In the genomic region with DNA sequence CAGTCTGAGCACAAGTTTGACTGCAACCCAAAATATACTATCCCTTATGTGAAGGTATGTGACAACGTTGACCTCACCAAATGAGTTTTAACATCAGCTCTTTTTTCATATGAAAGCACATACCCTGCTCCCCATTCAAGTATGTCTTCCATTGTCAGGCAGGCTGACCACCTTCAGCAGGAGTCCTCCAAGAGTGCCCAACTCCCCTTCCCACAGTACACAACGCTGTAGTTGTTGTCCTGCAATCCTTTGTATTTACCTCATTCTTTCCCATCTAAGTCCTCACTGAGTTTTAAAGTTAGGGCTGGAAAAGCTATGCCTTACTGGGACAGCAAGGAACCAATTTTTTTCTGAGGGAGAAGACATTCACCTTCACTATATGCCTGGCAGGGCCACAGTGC, we compare ENCODE assay signal across 23 cellular contexts. TPM values are rescaled to one million over a fixed set of nuclear protein-coding genes. Genes with fewer than 3 reads are reported as not detected.
DNase-seq lines count a peak whose midpoint lies in the region; TF ChIP-seq lines count a peak whose summit lies in the region.
"Had no signal": no experiment of that assay in that cellular context is flagged by ENCODE, and none has a peak within 500 bp of the region (broad histone marks: within the 10 kb centered on the region; RNA-seq: fewer than 3 reads in every experiment).

No MANE protein-coding gene starts in this region.

- TF ChIP-seq CTCF in brain (conservative IDR thresholded peaks at IDR 0.05) (no peak), neural cell (IDR thresholded peaks at IDR 0.05; ENCODE audit: poor library complexity, severe bottlenecking) (no peak)

- H4K20me1 ChIP-seq in neural cell (ENCODE audit: insufficient read depth), result peaks cover 55% of the 10 kb centered on the region

- no peaks in the 10 kb centered on the region for H3K9me3 Mint-ChIP-seq in activated naive CD4-positive, alpha-beta T cell treated with anti-CD3 and anti-CD28 coated beads, Interleukin-2, amount 50 U/mL, for 24 hours
- peaks cover 0 to 2% (median 0%) of the 10 kb centered on the region in 5 experiments for H3K9me3 Mint-ChIP-seq in brain
- H3K9me3 Mint-ChIP-seq: CD8-positive, alpha-beta T cell; dendritic cell treated with granulocyte-macrophage colony-stimulating factor and Interleukin-4, amounts not matched to agents 40 ng/mL and 50 ng/mL, for 4 days; stimulated activated naive CD8-positive, alpha-beta T cell treated with anti-CD3 and anti-CD28 coated beads, Interleukin-15, amount 100 ng/mL, for 72 hours had no signal

- TF ChIP-seq EP300 in neural cell (conservative IDR thresholded peaks at IDR 0.05; ENCODE audit: poor library complexity, severe bottlenecking), result no peak

- no peaks in the 10 kb centered on the region for H3K27me3 ChIP-seq in neural cell (ENCODE audit: insufficient read depth, low read depth, low read length)
- H3K27me3 ChIP-seq: right atrium auricular region, upper lobe of right lung had no signal

- DNase-seq in activated naive CD4-positive, alpha-beta T cell treated with Interleukin-2 at 50 U/mL for 16 hours, result no peak
- DNase-seq in NAMALWA (ENCODE audit: low spot score) (peak; percentile 37), RPMI8226 (no peak), NCI-H2196 (lab: John Stamatoyannopoulos, UW; ENCODE audit: unreplicated experiment) (no peak), NCI-H1105 treated with DMSO at 0.1 percent for 48 hours (lab: John Stamatoyannopoulos, UW) (no peak)
- DNase-seq: activated CD8-positive, alpha-beta memory T cell treated with anti-CD3 and anti-CD28 coated beads, Interleukin-2, amount 10 ng/mL, durations not matched to agents 7 days and 5 days; activated gamma-delta T cell; CD8-positive, alpha-beta T cell; DND-41; erythroblast; IMR-90; MV-4-11; NCI-H2029; NCI-H510A treated with DMSO at 0.1 percent for 48 hours; SIG-M5; stimulated activated naive CD8-positive, alpha-beta T cell treated with anti-CD3 and anti-CD28 coated beads, Interleukin-15, amount 100 ng/mL, for 72 hours; upper lobe of right lung had no signal

- H3K27ac ChIP-seq in neural cell (ENCODE audit: low read length), result no peak overlapping the region
- H3K27ac ChIP-seq: right atrium auricular region, upper lobe of right lung had no signal

- peaks cover 50% of the 10 kb centered on the region for H3K4me1 Mint-ChIP-seq in activated naive CD4-positive, alpha-beta T cell treated with anti-CD3 and anti-CD28 coated beads, Interleukin-2, amount 50 U/mL, for 24 hours
- peaks cover 53% of the 10 kb centered on the region for H3K4me1 Mint-ChIP-seq in brain

- H3K4me3 Mint-ChIP-seq in activated naive CD4-positive, alpha-beta T cell treated with anti-CD3 and anti-CD28 coated beads, Interleukin-2, amount 50 U/mL, for 24 hours, result no peak overlapping the region
- H3K4me3 Mint-ChIP-seq in brain, result no peak overlapping the region
- H3K4me3 Mint-ChIP-seq: activated CD8-positive, alpha-beta memory T cell treated with anti-CD3 and anti-CD28 coated beads, Interleukin-2, amount 10 ng/mL, durations not matched to agents 7 days and 5 days; CD8-positive, alpha-beta T cell; dendritic cell treated with granulocyte-macrophage colony-stimulating factor and Interleukin-4, amounts not matched to agents 40 ng/mL and 50 ng/mL, for 4 days; stimulated activated naive CD8-positive, alpha-beta T cell treated with anti-CD3 and anti-CD28 coated beads, Interleukin-15, amount 100 ng/mL, for 72 hours had no signal

- peaks cover 39% of the 10 kb centered on the region for H3K36me3 ChIP-seq in neural cell (ENCODE audit: insufficient read depth, low read length)

- peak overlapping the region; percentile 86 for H3K27ac Mint-ChIP-seq in activated naive CD4-positive, alpha-beta T cell treated with anti-CD3 and anti-CD28 coated beads, Interleukin-2, amount 50 U/mL, for 24 hours
- peak overlapping the region in 3 of 5 experiments; percentile 24 to 63 (median 47) for H3K27ac Mint-ChIP-seq in brain
- H3K27ac Mint-ChIP-seq: activated CD8-positive, alpha-beta memory T cell treated with anti-CD3 and anti-CD28 coated beads, Interleukin-2, amount 10 ng/mL, durations not matched to agents 7 days and 5 days; CD8-positive, alpha-beta T cell; dendritic cell treated with granulocyte-macrophage colony-stimulating factor and Interleukin-4, amounts not matched to agents 40 ng/mL and 50 ng/mL, for 4 days; stimulated activated naive CD8-positive, alpha-beta T cell treated with anti-CD3 and anti-CD28 coated beads, Interleukin-15, amount 100 ng/mL, for 72 hours had no signal

- no peak for TF ChIP-seq RAD21 in neural cell (conservative IDR thresholded peaks at IDR 0.05)

- H3K9ac ChIP-seq in neural cell (ENCODE audit: low read length), result no peak overlapping the region

- no peaks in the 10 kb centered on the region for H3K27me3 Mint-ChIP-seq in activated naive CD4-positive, alpha-beta T cell treated with anti-CD3 and anti-CD28 coated beads, Interleukin-2, amount 50 U/mL, for 24 hours
- H3K27me3 Mint-ChIP-seq in brain, result no peaks in the 10 kb centered on the region
- H3K27me3 Mint-ChIP-seq: activated CD8-positive, alpha-beta memory T cell treated with anti-CD3 and anti-CD28 coated beads, Interleukin-2, amount 10 ng/mL, durations not matched to agents 7 days and 5 days; dendritic cell treated with granulocyte-macrophage colony-stimulating factor and Interleukin-4, amounts not matched to agents 40 ng/mL and 50 ng/mL, for 4 days; stimulated activated naive CD8-positive, alpha-beta T cell treated with anti-CD3 and anti-CD28 coated beads, Interleukin-15, amount 100 ng/mL, for 72 hours had no signal

- no peaks in the 10 kb centered on the region for H3K9me2 ChIP-seq in neural cell (ENCODE audit: insufficient read depth, low read length)

- H3K79me2 ChIP-seq in neural cell (replicated peaks; ENCODE audit: insufficient read depth, low read length), result peaks cover 60% of the 10 kb centered on the region

- no peak overlapping the region for H3K4me2 ChIP-seq in neural cell (ENCODE audit: low read length)

- peaks cover 6% of the 10 kb centered on the region for H3F3A ChIP-seq in neural cell (ENCODE audit: insufficient read depth, low read length, poor library complexity, severe bottlenecking)

- H3K4me3 ChIP-seq in neural cell (ENCODE audit: low read length), result peak overlapping the region; percentile 40
- H3K4me3 ChIP-seq: HAP-1, right atrium auricular region, upper lobe of right lung had no signal

- H3K9me3 ChIP-seq in neural cell (ENCODE audit: low read length), result no peaks in the 10 kb centered on the region
- H3K9me3 ChIP-seq: HAP-1, right atrium auricular region, upper lobe of right lung had no signal

- no peak overlapping the region for H2AFZ ChIP-seq in neural cell (ENCODE audit: low read depth, low read length)

- H3K36me3 Mint-ChIP-seq in activated naive CD4-positive, alpha-beta T cell treated with anti-CD3 and anti-CD28 coated beads, Interleukin-2, amount 50 U/mL, for 24 hours, result peaks cover 21% of the 10 kb centered on the region
- H3K36me3 Mint-ChIP-seq in brain, result peaks cover 86% of the 10 kb centered on the region

TF ChIP-seq in neural cell, 6 proteins besides CTCF, POLR2A, EP300 and RAD21:
- no peak for TF ChIP-seq EZH2 (IDR thresholded peaks at IDR 0.05; ENCODE audit: borderline replicate concordance, insufficient read depth, low read length, poor library complexity, severe bottlenecking)
- peak; percentile 42 for TF ChIP-seq POLR2AphosphoS5 (IDR thresholded peaks at IDR 0.05)
TF ChIP-seq in neural cell: peak in this region for 1.

RNA-seq across cellular contexts. Expression of a gene that starts 14.7 kb away (rescaled TPM):
- polyA plus RNA-seq in brain (ENCODE audit: insufficient read depth, low read depth, low replicate concordance), result 201 TPM
- 1,073 and 1,127 TPM in 2 replicates for polyA plus RNA-seq in neural cell
- polyA minus RNA-seq in neural cell, result 557 and 649 TPM in 2 replicates
